17 cellular contexts compared by ENCODE assay signal in the genomic region with DNA sequence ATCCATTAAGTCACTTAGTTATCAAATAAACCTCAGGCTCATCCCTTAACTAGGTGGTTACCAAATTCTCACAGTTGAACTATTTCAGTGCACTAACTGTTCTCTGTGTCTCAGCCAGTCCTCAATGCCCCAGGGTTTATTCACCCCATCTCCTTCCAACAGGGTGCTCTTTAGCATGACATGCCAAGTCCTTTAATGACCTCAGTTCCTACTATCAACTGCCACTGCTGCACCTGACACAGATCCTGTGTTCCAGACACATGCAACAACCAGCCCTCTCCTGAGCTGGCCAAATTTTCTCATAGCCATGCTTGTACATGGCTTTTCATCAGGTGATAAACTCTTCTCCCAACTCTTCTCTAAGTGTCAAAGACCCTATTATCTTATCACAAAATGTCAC.
A peak's percentile ranks its signal among the peaks of the same experiment; 100 is the strongest.
DNase-seq lines count a peak whose midpoint lies in the region; ATAC-seq, FAIRE-seq and TF ChIP-seq lines count a peak whose summit lies in the region.
"Had no signal": no experiment of that assay in that cellular context is flagged by ENCODE, and none has a peak within 500 bp of the region (broad histone marks: within the 10 kb centered on the region; RNA-seq: fewer than 3 reads in every experiment).

No MANE protein-coding gene starts in this region.

- H3K4me3 Mint-ChIP-seq in effector memory CD8-positive, alpha-beta T cell, result no peak overlapping the region
- no peak overlapping the region for H3K4me3 Mint-ChIP-seq in chondrocyte (ENCODE audit: unreplicated experiment)
- H3K4me3 Mint-ChIP-seq: B cell; CD8-positive, alpha-beta T cell; H9 had no signal

- H3K27me3 Mint-ChIP-seq in effector memory CD8-positive, alpha-beta T cell, result no peaks in the 10 kb centered on the region
- H3K27me3 Mint-ChIP-seq in chondrocyte (ENCODE audit: low read depth), result no peaks in the 10 kb centered on the region
- H3K27me3 Mint-ChIP-seq: B cell had no signal

- no TSS peak for BruUV-seq in HepG2 (replicated peaks; lab: Mats Ljungman, UMichigan)

- TF ChIP-seq POLR2A in right lobe of liver (IDR thresholded peaks at IDR 0.05) (no peak), HepG2 (IDR thresholded peaks at IDR 0.05; ENCODE audit: insufficient read depth in 1 of 2, low read depth in 2 of 2, low read length in 2 of 2) (no peak), gastroesophageal sphincter (IDR thresholded peaks at IDR 0.05) (no peak)

- no peaks in the 10 kb centered on the region for H3K9me3 Mint-ChIP-seq in effector memory CD8-positive, alpha-beta T cell
- no peaks in the 10 kb centered on the region for H3K9me3 Mint-ChIP-seq in chondrocyte (ENCODE audit: low read depth)
- H3K9me3 Mint-ChIP-seq: CD8-positive, alpha-beta T cell; H9 had no signal

- POLR2A ChIA-PET in HepG2 (lab: Yijun Ruan, JAX), result no interaction called here

- no peaks in the 10 kb centered on the region for H4K20me1 ChIP-seq in HepG2 (ENCODE audit: insufficient read depth, low read length)

- no peak for TF ChIP-seq EP300 in HepG2 (IDR thresholded peaks at IDR 0.05; ENCODE audit: low read depth in 2 of 2, low read length in 2 of 2)
- TF ChIP-seq EP300 in HepG2 (CRISPR knock-in tag; IDR thresholded peaks at IDR 0.05; ENCODE audit: borderline replicate concordance), result no peak
- TF ChIP-seq EP300 in gastroesophageal sphincter (IDR thresholded peaks at IDR 0.05), result no peak

- H3K27ac ChIP-seq in right lobe of liver, result no peak overlapping the region
- H3K27ac ChIP-seq in HepG2 (ENCODE audit: extremely low read length, insufficient read depth, low read length), result no peak overlapping the region
- H3K27ac ChIP-seq in heart right ventricle, result no peak overlapping the region
- no peak overlapping the region for H3K27ac ChIP-seq in gastroesophageal sphincter
- H3K27ac ChIP-seq: BLaER1 treated with 17β-estradiol and CSF1 and Interleukin-3, amounts not matched to agents 10 nM and 100 nM had no signal

- TF ChIP-seq RAD21 in HepG2 (CRISPR knock-in tag; IDR thresholded peaks at IDR 0.05), result no peak

- H3K4me2 ChIP-seq in HepG2 (ENCODE audit: low read depth, low read length), result no peak overlapping the region
- H3K4me2 ChIP-seq: BLaER1 treated with 17β-estradiol and CSF1 and Interleukin-3, amounts not matched to agents 10 nM and 100 nM had no signal

- H3K4me1 ChIP-seq in right lobe of liver (peaks cover 0 to 16% (median 0%) of the 10 kb centered on the region in 4 donors), HepG2 (ENCODE audit: insufficient read depth, low read length) (no peaks in the 10 kb centered on the region), heart right ventricle (peaks cover 0 to 9% (median 0%) of the 10 kb centered on the region in 9 donors), gastroesophageal sphincter (no peaks in the 10 kb centered on the region)

- no peak overlapping the region for H3K9ac ChIP-seq in HepG2 (ENCODE audit: insufficient read depth, low read depth, low read length)
- H3K9ac ChIP-seq: BLaER1 treated with 17β-estradiol and CSF1 and Interleukin-3, amounts not matched to agents 10 nM and 100 nM had no signal

- H3K27me3 ChIP-seq in right lobe of liver (no peaks in the 10 kb centered on the region), HepG2 (ENCODE audit: control insufficient read depth in 1 of 2, insufficient read depth in 2 of 2, low read length in 2 of 2) (no peaks in the 10 kb centered on the region), heart right ventricle (no peaks in the 10 kb centered on the region), gastroesophageal sphincter (no peaks in the 10 kb centered on the region)
- H3K27me3 ChIP-seq: BLaER1 treated with 17β-estradiol and CSF1 and Interleukin-3, amounts not matched to agents 10 nM and 100 nM had no signal

- intact Hi-C loops in right lobe of liver (cut with DNase I) (no loop called here), HepG2 (cut with micrococcal nuclease; ENCODE audit: unreplicated experiment) (no loop called here), heart right ventricle (cut with DNase I) (no loop called here)

- no peaks in the 10 kb centered on the region for H3K79me2 ChIP-seq in HepG2 (ENCODE audit: insufficient read depth, low read length)

- H3K9me3 ChIP-seq in right lobe of liver, result no peaks in the 10 kb centered on the region
- H3K9me3 ChIP-seq in HepG2 (ENCODE audit: low read length), result no peaks in the 10 kb centered on the region
- H3K9me3 ChIP-seq in heart right ventricle, result no peaks in the 10 kb centered on the region
- no peaks in the 10 kb centered on the region for H3K9me3 ChIP-seq in gastroesophageal sphincter
- H3K9me3 ChIP-seq: BLaER1 treated with 17β-estradiol and CSF1 and Interleukin-3, amounts not matched to agents 10 nM and 100 nM had no signal

- H3K36me3 Mint-ChIP-seq in effector memory CD8-positive, alpha-beta T cell (ENCODE audit: insufficient read depth), result peaks cover 43% of the 10 kb centered on the region
- peaks cover 9% of the 10 kb centered on the region for H3K36me3 Mint-ChIP-seq in chondrocyte (ENCODE audit: low read depth)

- H3K4me3 ChIP-seq in right lobe of liver, result no peak overlapping the region
- H3K4me3 ChIP-seq in HepG2 (replicated peaks in 1 of 3; ENCODE audit: insufficient read depth in 1 of 3, low read depth in 2 of 3, low read length in 3 of 3), result no peak overlapping the region
- H3K4me3 ChIP-seq in heart right ventricle, result no peak overlapping the region
- no peak overlapping the region for H3K4me3 ChIP-seq in gastroesophageal sphincter
- H3K4me3 ChIP-seq: BLaER1 treated with 17β-estradiol and CSF1 and Interleukin-3, amounts not matched to agents 10 nM and 100 nM; GM12878 had no signal

- peaks cover 0 to 70% (median 21%) of the 10 kb centered on the region in 4 donors for H3K36me3 ChIP-seq in right lobe of liver
- H3K36me3 ChIP-seq in HepG2 (replicated peaks in 1 of 2; ENCODE audit: control insufficient read depth in 1 of 2, insufficient read depth in 2 of 2, low read length in 2 of 2), result peaks cover 15 to 81% of the 10 kb centered on the region in 2 experiments
- peaks cover 0 to 100% (median 46%) of the 10 kb centered on the region in 9 donors for H3K36me3 ChIP-seq in heart right ventricle
- peaks cover 8 to 95% of the 10 kb centered on the region in 2 donors for H3K36me3 ChIP-seq in gastroesophageal sphincter

- CTCF ChIA-PET in HepG2 (lab: Yijun Ruan, JAX; ENCODE audit: low intra/inter-chr PET ratio, low total read pairs), result no interaction called here

- peak; percentile 76 to 94 (median 83) for ATAC-seq in right lobe of liver
- no peak for ATAC-seq in HepG2
- peak in 6 of 8 donors; percentile 16 to 85 (median 59) for ATAC-seq in heart right ventricle
- peak; percentile 92 for ATAC-seq in left lobe of liver
- no peak for ATAC-seq in effector memory CD8-positive, alpha-beta T cell (replicated peaks)
- no peak for ATAC-seq in gastroesophageal sphincter
- ATAC-seq: CD8-positive, alpha-beta T cell; GM12878 had no signal

- no peaks in the 10 kb centered on the region for H3K4me1 Mint-ChIP-seq in effector memory CD8-positive, alpha-beta T cell (ENCODE audit: low read depth in 2 of 2)
- H3K4me1 Mint-ChIP-seq in chondrocyte (ENCODE audit: low read depth), result no peaks in the 10 kb centered on the region
- H3K4me1 Mint-ChIP-seq: B cell, H9 had no signal

- TF ChIP-seq CTCF in right lobe of liver (IDR thresholded peaks at IDR 0.05) (no peak), HepG2 (CRISPR knock-in tag; IDR thresholded peaks at IDR 0.05) (no peak), heart right ventricle (IDR thresholded peaks at IDR 0.05) (no peak), chondrocyte (IDR thresholded peaks at IDR 0.05) (no peak), gastroesophageal sphincter (IDR thresholded peaks at IDR 0.05) (no peak)

- DNase-seq in right lobe of liver (peak in 1 of 3 donors; percentile 60), HepG2 (ENCODE audit: low spot score) (no peak), heart right ventricle (no peak), left lobe of liver (ENCODE audit: low spot score) (peak; percentile 59), chondrocyte (ENCODE audit: low spot score) (no peak)
- DNase-seq in effector memory CD8-positive, alpha-beta T cell, result no peak
- DNase-seq: Calu3; CD8-positive, alpha-beta T cell; DMS79 treated with DMSO at 0.1 percent for 48 hours; EL; GOT3; H9 had no signal

- in situ Hi-C loops in HepG2 (cut with HindIII; ENCODE audit: extremely low pct_ligation_motif_present, low pct_unique_long_range_greater_than_20kb), result no loop called here

- FAIRE-seq in HepG2 (lab: Jason Lieb, UNC), result no peak
- FAIRE-seq: GM12878, HTR-8/SVneo had no signal

- no peak overlapping the region for H2AFZ ChIP-seq in HepG2 (ENCODE audit: low read length)

- H3K27ac Mint-ChIP-seq in effector memory CD8-positive, alpha-beta T cell, result no peak overlapping the region
- no peak overlapping the region for H3K27ac Mint-ChIP-seq in chondrocyte (ENCODE audit: unreplicated experiment)
- H3K27ac Mint-ChIP-seq: B cell; CD8-positive, alpha-beta T cell; H9 had no signal

TF ChIP-seq in HepG2, 621 proteins besides CTCF, POLR2A, EP300 and RAD21:
- TF ChIP-seq ZC3H13 (CRISPR knock-in tag; IDR thresholded peaks at IDR 0.05) (no peak), SOX6 (IDR thresholded peaks at IDR 0.05) (no peak), SOX6 (CRISPR knock-in tag; IDR thresholded peaks at IDR 0.05) (no peak), CEBPG (CRISPR knock-in tag; IDR thresholded peaks at IDR 0.05) (no peak), ZNF614 (CRISPR knock-in tag; IDR thresholded peaks at IDR 0.05; ENCODE audit: borderline replicate concordance) (no peak)
- TF ChIP-seq, protein P1, sequence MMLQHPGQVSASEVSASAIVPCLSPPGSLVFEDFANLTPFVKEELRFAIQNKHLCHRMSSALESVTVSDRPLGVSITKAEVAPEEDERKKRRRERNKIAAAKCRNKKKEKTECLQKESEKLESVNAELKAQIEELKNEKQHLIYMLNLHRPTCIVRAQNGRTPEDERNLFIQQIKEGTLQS (CRISPR knock-in tag; IDR thresholded peaks at IDR 0.05), result no peak
- TF ChIP-seq, protein P2, sequence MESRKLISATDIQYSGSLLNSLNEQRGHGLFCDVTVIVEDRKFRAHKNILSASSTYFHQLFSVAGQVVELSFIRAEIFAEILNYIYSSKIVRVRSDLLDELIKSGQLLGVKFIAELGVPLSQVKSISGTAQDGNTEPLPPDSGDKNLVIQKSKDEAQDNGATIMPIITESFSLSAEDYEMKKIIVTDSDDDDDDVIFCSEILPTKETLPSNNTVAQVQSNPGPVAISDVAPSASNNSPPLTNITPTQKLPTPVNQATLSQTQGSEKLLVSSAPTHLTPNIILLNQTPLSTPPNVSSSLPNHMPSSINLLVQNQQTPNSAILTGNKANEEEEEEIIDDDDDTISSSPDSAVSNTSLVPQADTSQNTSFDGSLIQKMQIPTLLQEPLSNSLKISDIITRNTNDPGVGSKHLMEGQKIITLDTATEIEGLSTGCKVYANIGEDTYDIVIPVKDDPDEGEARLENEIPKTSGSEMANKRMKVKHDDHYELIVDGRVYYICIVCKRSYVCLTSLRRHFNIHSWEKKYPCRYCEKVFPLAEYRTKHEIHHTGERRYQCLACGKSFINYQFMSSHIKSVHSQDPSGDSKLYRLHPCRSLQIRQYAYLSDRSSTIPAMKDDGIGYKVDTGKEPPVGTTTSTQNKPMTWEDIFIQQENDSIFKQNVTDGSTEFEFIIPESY (CRISPR knock-in tag; IDR thresholded peaks at IDR 0.05), result no peak

Comparison
In these comparisons a context has a peak if more than half of its experiments do, and no peak if none do; other contexts are left out.
1. ATAC-seq: peak in right lobe of liver (4 of 4), heart right ventricle (6 of 8) and left lobe of liver (single experiment); none in HepG2 (single experiment), effector memory CD8-positive, alpha-beta T cell (single experiment) and gastroesophageal sphincter (single experiment).